In genomic region chr12:89817501-89818226, GRCh38 we compare ENCODE assay signal across 1 cellular context.
TF ChIP-seq lines count a peak whose summit lies in the region.

No MANE protein-coding gene starts in this region.

TF ChIP-seq in A549, 52 proteins besides CTCF, POLR2A, EP300 and RAD21 (continued from another document):
- TF ChIP-seq MAX (IDR thresholded peaks at IDR 0.05) (0 out of 2 replicates have a peak, but pooled peaks have one; percentile 16), CBX8 (IDR thresholded peaks at IDR 0.05) (no peak), JUNB (IDR thresholded peaks at IDR 0.05) (peak; percentile 76), FOSL2 (IDR thresholded peaks at IDR 0.05) (0 out of 2 replicates have a peak, but pooled peaks have one; percentile 38), FOSL2 (CRISPR knock-in tag; IDR thresholded peaks at IDR 0.05) (peak; percentile 95), CBX2 (IDR thresholded peaks at IDR 0.05; ENCODE audit: borderline replicate concordance, low read depth) (no peak), CEBPB (IDR thresholded peaks at IDR 0.05) (peak; percentile 84 to 91), RARB (CRISPR knock-in tag; IDR thresholded peaks at IDR 0.05) (no peak)
